In genomic region chr6:7140631-7141366, GRCh38 we compare ENCODE assay signal across 1 cellular context.
TF ChIP-seq lines count a peak whose summit lies in the region.

No MANE protein-coding gene starts in this region.

TF ChIP-seq in K562, 482 proteins besides CTCF, POLR2A, EP300 and RAD21 (continued from another document and continues in another):
- no peak for TF ChIP-seq MAFF (IDR thresholded peaks at IDR 0.05; ENCODE audit: low read length)
- TF ChIP-seq PBX2 (CRISPR knock-in tag; IDR thresholded peaks at IDR 0.05; ENCODE audit: low read depth) = no peak
- TF ChIP-seq PBX2 (tag; conservative IDR thresholded peaks at IDR 0.05; ENCODE audit: low read depth) = no peak
- TF ChIP-seq CCNT2 (IDR thresholded peaks at IDR 0.05; ENCODE audit: borderline replicate concordance, extremely low read depth, insufficient read length, low read depth, low read length) = peak; percentile 72
- TF ChIP-seq PATZ1 (CRISPR knock-in tag; IDR thresholded peaks at IDR 0.05; ENCODE audit: borderline replicate concordance) = no peak
- TF ChIP-seq ETS2 (tag; IDR thresholded peaks at IDR 0.05; ENCODE audit: borderline replicate concordance, poor library complexity, severe bottlenecking) = no peak
- peak; percentile 70 for TF ChIP-seq ELF2 (CRISPR knock-in tag; IDR thresholded peaks at IDR 0.05)
- peak in 1 of 2 experiments; percentile 73; a peak in 1 of 3 replicates for TF ChIP-seq CBX3 (IDR thresholded peaks at IDR 0.05; ENCODE audit: borderline replicate concordance in 1 of 2, low read length in 2 of 2)
- TF ChIP-seq MAZ (CRISPR knock-in tag; conservative IDR thresholded peaks at IDR 0.05 in 1 of 2, IDR thresholded peaks at IDR 0.05 in 1 of 2) = peak; percentile 76 to 93
- TF ChIP-seq PKNOX1 (IDR thresholded peaks at IDR 0.05) = peak; percentile 97
- no peak for TF ChIP-seq DNMT1 (IDR thresholded peaks at IDR 0.05)
- TF ChIP-seq KLF10 (CRISPR knock-in tag; IDR thresholded peaks at IDR 0.05) = no peak
- no peak for TF ChIP-seq ZNF740 (CRISPR knock-in tag; IDR thresholded peaks at IDR 0.05)
- no peak for TF ChIP-seq ZNF740 (tag; IDR thresholded peaks at IDR 0.05)
- TF ChIP-seq RFX7 (CRISPR knock-in tag; IDR thresholded peaks at IDR 0.05) = no peak
- peak; percentile 67 for TF ChIP-seq CHD4 (IDR thresholded peaks at IDR 0.05; ENCODE audit: insufficient read depth, insufficient replicate concordance, low read depth, low read length, poor library complexity, severe bottlenecking)
- no peak for TF ChIP-seq RREB1 (CRISPR knock-in tag; IDR thresholded peaks at IDR 0.05)
- no peak for TF ChIP-seq SNRNP70 (optimal IDR thresholded peaks at IDR 0.05; ENCODE audit: low read depth, low read length)
- TF ChIP-seq ZNF224 (CRISPR knock-in tag; IDR thresholded peaks at IDR 0.05) = 0 out of 2 replicates have a peak, but pooled peaks have one; percentile 41
- TF ChIP-seq CHD1 (IDR thresholded peaks at IDR 0.05; ENCODE audit: low read length) = no peak
- no peak for TF ChIP-seq TFAM (CRISPR knock-in tag; conservative IDR thresholded peaks at IDR 0.05)
- TF ChIP-seq POLR3A (IDR thresholded peaks at IDR 0.05; ENCODE audit: borderline replicate concordance, extremely low read depth, insufficient read depth, insufficient read length) = no peak
- TF ChIP-seq SIN3B (IDR thresholded peaks at IDR 0.05; ENCODE audit: low read depth) = peak; percentile 38; the same call in 1 of the 2 replicates
- TF ChIP-seq, protein P1, sequence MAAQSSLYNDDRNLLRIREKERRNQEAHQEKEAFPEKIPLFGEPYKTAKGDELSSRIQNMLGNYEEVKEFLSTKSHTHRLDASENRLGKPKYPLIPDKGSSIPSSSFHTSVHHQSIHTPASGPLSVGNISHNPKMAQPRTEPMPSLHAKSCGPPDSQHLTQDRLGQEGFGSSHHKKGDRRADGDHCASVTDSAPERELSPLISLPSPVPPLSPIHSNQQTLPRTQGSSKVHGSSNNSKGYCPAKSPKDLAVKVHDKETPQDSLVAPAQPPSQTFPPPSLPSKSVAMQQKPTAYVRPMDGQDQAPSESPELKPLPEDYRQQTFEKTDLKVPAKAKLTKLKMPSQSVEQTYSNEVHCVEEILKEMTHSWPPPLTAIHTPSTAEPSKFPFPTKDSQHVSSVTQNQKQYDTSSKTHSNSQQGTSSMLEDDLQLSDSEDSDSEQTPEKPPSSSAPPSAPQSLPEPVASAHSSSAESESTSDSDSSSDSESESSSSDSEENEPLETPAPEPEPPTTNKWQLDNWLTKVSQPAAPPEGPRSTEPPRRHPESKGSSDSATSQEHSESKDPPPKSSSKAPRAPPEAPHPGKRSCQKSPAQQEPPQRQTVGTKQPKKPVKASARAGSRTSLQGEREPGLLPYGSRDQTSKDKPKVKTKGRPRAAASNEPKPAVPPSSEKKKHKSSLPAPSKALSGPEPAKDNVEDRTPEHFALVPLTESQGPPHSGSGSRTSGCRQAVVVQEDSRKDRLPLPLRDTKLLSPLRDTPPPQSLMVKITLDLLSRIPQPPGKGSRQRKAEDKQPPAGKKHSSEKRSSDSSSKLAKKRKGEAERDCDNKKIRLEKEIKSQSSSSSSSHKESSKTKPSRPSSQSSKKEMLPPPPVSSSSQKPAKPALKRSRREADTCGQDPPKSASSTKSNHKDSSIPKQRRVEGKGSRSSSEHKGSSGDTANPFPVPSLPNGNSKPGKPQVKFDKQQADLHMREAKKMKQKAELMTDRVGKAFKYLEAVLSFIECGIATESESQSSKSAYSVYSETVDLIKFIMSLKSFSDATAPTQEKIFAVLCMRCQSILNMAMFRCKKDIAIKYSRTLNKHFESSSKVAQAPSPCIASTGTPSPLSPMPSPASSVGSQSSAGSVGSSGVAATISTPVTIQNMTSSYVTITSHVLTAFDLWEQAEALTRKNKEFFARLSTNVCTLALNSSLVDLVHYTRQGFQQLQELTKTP (IDR thresholded peaks at IDR 0.05; ENCODE audit: low read depth in 1 of 2, partially characterized antibody in 2 of 2) = no peak
- peak in 1 of 2 experiments; percentile 22; a peak in 1 of 4 replicates for TF ChIP-seq RCOR1 (IDR thresholded peaks at IDR 0.05; ENCODE audit: borderline replicate concordance in 1 of 2, low read depth in 2 of 2, low read length in 2 of 2)
- TF ChIP-seq TAF7 (tag; IDR thresholded peaks at IDR 0.05) = peak; percentile 45; the same call in 1 of the 2 replicates
- peak in 1 of 2 experiments; percentile 53; a peak in 2 of 4 replicates for TF ChIP-seq ZNF639 (CRISPR knock-in tag; conservative IDR thresholded peaks at IDR 0.05 in 1 of 2, IDR thresholded peaks at IDR 0.05 in 1 of 2)
- TF ChIP-seq ZSCAN32 (CRISPR knock-in tag; IDR thresholded peaks at IDR 0.05) = 0 out of 2 replicates have a peak, but pooled peaks have one; percentile 7
- no peak; the same call in 1 of the 2 replicates for TF ChIP-seq POLR2AphosphoS2 (IDR thresholded peaks at IDR 0.05; ENCODE audit: low read length)
- TF ChIP-seq, protein P2, sequence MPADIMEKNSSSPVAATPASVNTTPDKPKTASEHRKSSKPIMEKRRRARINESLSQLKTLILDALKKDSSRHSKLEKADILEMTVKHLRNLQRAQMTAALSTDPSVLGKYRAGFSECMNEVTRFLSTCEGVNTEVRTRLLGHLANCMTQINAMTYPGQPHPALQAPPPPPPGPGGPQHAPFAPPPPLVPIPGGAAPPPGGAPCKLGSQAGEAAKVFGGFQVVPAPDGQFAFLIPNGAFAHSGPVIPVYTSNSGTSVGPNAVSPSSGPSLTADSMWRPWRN (IDR thresholded peaks at IDR 0.05; ENCODE audit: low read depth) = no peak
- peak; percentile 66; the same call in 1 of the 2 replicates for TF ChIP-seq ZKSCAN8 (CRISPR knock-in tag; IDR thresholded peaks at IDR 0.05)
